ENCODE assay signal across 15 cellular contexts in genomic region chr5:83899351-83899970, GRCh38.
"Had no signal": no experiment of that assay in that cellular context is flagged by ENCODE, and none has a peak within 500 bp of the region (broad histone marks: within the 10 kb centered on the region; RNA-seq: fewer than 3 reads in every experiment).

No MANE protein-coding gene starts in this region.

- H3K9me3 ChIP-seq: body of pancreas, psoas muscle, stomach, testis had no signal

- H3K27ac ChIP-seq: body of pancreas, psoas muscle, stomach, testis had no signal

- H3K27me3 ChIP-seq: body of pancreas, stomach, testis had no signal

- H3K4me1 ChIP-seq: body of pancreas, psoas muscle, stomach, testis had no signal

- H3K36me3 ChIP-seq: stomach had no signal

- H3K4me3 ChIP-seq: body of pancreas, psoas muscle, stomach, testis had no signal

- DNase-seq: activated CD4-positive, alpha-beta T cell treated with anti-CD3 and anti-CD28 coated beads, Interleukin-2, amount 50 U/mL, for 4 hours; activated CD4-positive, CD25-positive, alpha-beta regulatory T cell treated with anti-CD3 and anti-CD28 coated beads, Interleukin-2, amount 50 U/mL, for 72 hours; activated naive CD4-positive, alpha-beta T cell; activated T-cell treated with anti-CD3 and anti-CD28 coated beads for 4 hours; body of pancreas; effector memory CD4-positive, alpha-beta T cell; foreskin melanocyte; immature natural killer cell; occipital lobe; psoas muscle; stimulated activated CD4-positive, alpha-beta T cell treated with anti-CD3 and anti-CD28 coated beads, Interleukin-1b, Interleukin-23, amount 100 ng/mL, for 48 hours; stomach; T-helper 9 cell; testis had no signal

- ATAC-seq: body of pancreas, psoas muscle, sciatic nerve had no signal
